3 cellular contexts compared by ENCODE assay signal in genomic region chr11:75527130-75527529, GRCh38.
TF ChIP-seq lines count a peak whose summit lies in the region.

No MANE protein-coding gene starts in this region.

TF ChIP-seq in HCT116, 20 proteins besides CTCF, POLR2A, EP300 and RAD21:
- TF ChIP-seq TCF7L2 (IDR thresholded peaks at IDR 0.05; ENCODE audit: borderline replicate concordance, extremely low read depth, insufficient read depth, insufficient read length) = no peak
- TF ChIP-seq JUND (IDR thresholded peaks at IDR 0.05) = no peak
- no peak for TF ChIP-seq ATF3 (IDR thresholded peaks at IDR 0.05)
- no peak for TF ChIP-seq YY1 (IDR thresholded peaks at IDR 0.05; ENCODE audit: extremely low read depth, insufficient replicate concordance, low read depth, low read length)
- no peak for TF ChIP-seq EGR1 (IDR thresholded peaks at IDR 0.05; ENCODE audit: low read depth)
- TF ChIP-seq SIN3A (IDR thresholded peaks at IDR 0.05; ENCODE audit: low read depth) = no peak
- TF ChIP-seq MAX (IDR thresholded peaks at IDR 0.05) = no peak
- TF ChIP-seq EZH2 (IDR thresholded peaks at IDR 0.05) = no peak
- TF ChIP-seq EZH2phosphoT487 (IDR thresholded peaks at IDR 0.05; ENCODE audit: borderline replicate concordance) = no peak
- no peak for TF ChIP-seq ZBTB33 (IDR thresholded peaks at IDR 0.05; ENCODE audit: extremely low read depth, insufficient replicate concordance, low read length)
- TF ChIP-seq ZFX (IDR thresholded peaks at IDR 0.05) = no peak
TF ChIP-seq in HCT116: peak in this region for 0.

TF ChIP-seq in K562, 482 proteins besides CTCF, POLR2A, EP300 and RAD21 (continues in another document):
- TF ChIP-seq ZNF830 (CRISPR knock-in tag; IDR thresholded peaks at IDR 0.05) (no peak), NR4A1 (CRISPR knock-in tag; IDR thresholded peaks at IDR 0.05) (no peak), NR4A1 (tag; IDR thresholded peaks at IDR 0.05) (no peak), CHD1 (IDR thresholded peaks at IDR 0.05; ENCODE audit: low read length) (no peak), GATAD2B (IDR thresholded peaks at IDR 0.05; ENCODE audit: borderline replicate concordance) (no peak), MYC (IDR thresholded peaks at IDR 0.05; ENCODE audit: low read depth, low read length) (no peak), MYC (CRISPR knock-in tag; IDR thresholded peaks at IDR 0.05; ENCODE audit: borderline replicate concordance, low read depth) (no peak), POLR2B (IDR thresholded peaks at IDR 0.05; ENCODE audit: low read depth, partially characterized antibody) (no peak), CBX8 (IDR thresholded peaks at IDR 0.05; ENCODE audit: borderline replicate concordance, extremely low read depth, low read depth, low read length, poor library complexity, severe bottlenecking) (no peak), EHMT2 (IDR thresholded peaks at IDR 0.05) (no peak), ZNF12 (CRISPR knock-in tag; IDR thresholded peaks at IDR 0.05) (0 out of 2 replicates have a peak, but pooled peaks have one; percentile 12), RBM25 (IDR thresholded peaks at IDR 0.05; ENCODE audit: low read depth, low read length, severe bottlenecking) (peak; percentile 85), HMG20B (CRISPR knock-in tag; IDR thresholded peaks at IDR 0.05) (no peak), ZBTB33 (CRISPR knock-in tag; IDR thresholded peaks at IDR 0.05) (peak; percentile 88; the same call in 1 of the 2 replicates), CBX3 (IDR thresholded peaks at IDR 0.05; ENCODE audit: borderline replicate concordance in 1 of 2, low read length in 2 of 2) (no peak), BCOR (IDR thresholded peaks at IDR 0.05) (peak; percentile 86), TOE1 (IDR thresholded peaks at IDR 0.05; ENCODE audit: borderline replicate concordance) (no peak), TOE1 (CRISPR knock-in tag; IDR thresholded peaks at IDR 0.05; ENCODE audit: borderline replicate concordance, low read depth) (no peak), ADNP (tag; IDR thresholded peaks at IDR 0.05) (no peak; the same call in none of the 2 replicates), ZNF778 (CRISPR knock-in tag; IDR thresholded peaks at IDR 0.05) (no peak), TAF1 (IDR thresholded peaks at IDR 0.05; ENCODE audit: control insufficient read depth, extremely low read depth, insufficient read depth, low read length, severe bottlenecking) (no peak), BHLHE40 (IDR thresholded peaks at IDR 0.05; ENCODE audit: low read length) (no peak), PHF20 (IDR thresholded peaks at IDR 0.05; ENCODE audit: partially characterized antibody) (no peak), ETV1 (tag; conservative IDR thresholded peaks at IDR 0.05; ENCODE audit: low read depth) (no peak), BRD9 (IDR thresholded peaks at IDR 0.05; ENCODE audit: low read depth, partially characterized antibody) (peak; percentile 37), CXXC5 (CRISPR knock-in tag; IDR thresholded peaks at IDR 0.05) (no peak), ZNF586 (CRISPR knock-in tag; conservative IDR thresholded peaks at IDR 0.05) (no peak), KDM5B (IDR thresholded peaks at IDR 0.05; ENCODE audit: insufficient replicate concordance, low read depth, low read length) (no peak)
- TF ChIP-seq, protein P1, sequence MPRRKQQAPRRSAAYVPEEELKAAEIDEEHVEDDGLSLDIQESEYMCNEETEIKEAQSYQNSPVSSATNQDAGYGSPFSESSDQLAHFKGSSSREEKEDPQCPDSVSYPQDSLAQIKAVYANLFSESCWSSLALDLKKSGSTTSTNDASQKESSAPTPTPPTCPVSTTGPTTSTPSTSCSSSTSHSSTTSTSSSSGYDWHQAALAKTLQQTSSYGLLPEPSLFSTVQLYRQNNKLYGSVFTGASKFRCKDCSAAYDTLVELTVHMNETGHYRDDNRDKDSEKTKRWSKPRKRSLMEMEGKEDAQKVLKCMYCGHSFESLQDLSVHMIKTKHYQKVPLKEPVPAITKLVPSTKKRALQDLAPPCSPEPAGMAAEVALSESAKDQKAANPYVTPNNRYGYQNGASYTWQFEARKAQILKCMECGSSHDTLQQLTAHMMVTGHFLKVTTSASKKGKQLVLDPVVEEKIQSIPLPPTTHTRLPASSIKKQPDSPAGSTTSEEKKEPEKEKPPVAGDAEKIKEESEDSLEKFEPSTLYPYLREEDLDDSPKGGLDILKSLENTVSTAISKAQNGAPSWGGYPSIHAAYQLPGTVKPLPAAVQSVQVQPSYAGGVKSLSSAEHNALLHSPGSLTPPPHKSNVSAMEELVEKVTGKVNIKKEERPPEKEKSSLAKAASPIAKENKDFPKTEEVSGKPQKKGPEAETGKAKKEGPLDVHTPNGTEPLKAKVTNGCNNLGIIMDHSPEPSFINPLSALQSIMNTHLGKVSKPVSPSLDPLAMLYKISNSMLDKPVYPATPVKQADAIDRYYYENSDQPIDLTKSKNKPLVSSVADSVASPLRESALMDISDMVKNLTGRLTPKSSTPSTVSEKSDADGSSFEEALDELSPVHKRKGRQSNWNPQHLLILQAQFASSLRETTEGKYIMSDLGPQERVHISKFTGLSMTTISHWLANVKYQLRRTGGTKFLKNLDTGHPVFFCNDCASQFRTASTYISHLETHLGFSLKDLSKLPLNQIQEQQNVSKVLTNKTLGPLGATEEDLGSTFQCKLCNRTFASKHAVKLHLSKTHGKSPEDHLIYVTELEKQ (CRISPR knock-in tag; IDR thresholded peaks at IDR 0.05) = no peak

TF ChIP-seq in neural cell, 6 proteins besides CTCF, POLR2A, EP300 and RAD21:
- TF ChIP-seq TAF1 (IDR thresholded peaks at IDR 0.05; ENCODE audit: low read depth) (no peak), EZH2 (IDR thresholded peaks at IDR 0.05; ENCODE audit: borderline replicate concordance, insufficient read depth, low read length, poor library complexity, severe bottlenecking) (no peak), POLR2AphosphoS5 (IDR thresholded peaks at IDR 0.05) (no peak), SMC3 (conservative IDR thresholded peaks at IDR 0.05; ENCODE audit: poor library complexity) (no peak), MXI1 (conservative IDR thresholded peaks at IDR 0.05; ENCODE audit: poor library complexity, severe bottlenecking) (no peak)
- TF ChIP-seq, protein P2, sequence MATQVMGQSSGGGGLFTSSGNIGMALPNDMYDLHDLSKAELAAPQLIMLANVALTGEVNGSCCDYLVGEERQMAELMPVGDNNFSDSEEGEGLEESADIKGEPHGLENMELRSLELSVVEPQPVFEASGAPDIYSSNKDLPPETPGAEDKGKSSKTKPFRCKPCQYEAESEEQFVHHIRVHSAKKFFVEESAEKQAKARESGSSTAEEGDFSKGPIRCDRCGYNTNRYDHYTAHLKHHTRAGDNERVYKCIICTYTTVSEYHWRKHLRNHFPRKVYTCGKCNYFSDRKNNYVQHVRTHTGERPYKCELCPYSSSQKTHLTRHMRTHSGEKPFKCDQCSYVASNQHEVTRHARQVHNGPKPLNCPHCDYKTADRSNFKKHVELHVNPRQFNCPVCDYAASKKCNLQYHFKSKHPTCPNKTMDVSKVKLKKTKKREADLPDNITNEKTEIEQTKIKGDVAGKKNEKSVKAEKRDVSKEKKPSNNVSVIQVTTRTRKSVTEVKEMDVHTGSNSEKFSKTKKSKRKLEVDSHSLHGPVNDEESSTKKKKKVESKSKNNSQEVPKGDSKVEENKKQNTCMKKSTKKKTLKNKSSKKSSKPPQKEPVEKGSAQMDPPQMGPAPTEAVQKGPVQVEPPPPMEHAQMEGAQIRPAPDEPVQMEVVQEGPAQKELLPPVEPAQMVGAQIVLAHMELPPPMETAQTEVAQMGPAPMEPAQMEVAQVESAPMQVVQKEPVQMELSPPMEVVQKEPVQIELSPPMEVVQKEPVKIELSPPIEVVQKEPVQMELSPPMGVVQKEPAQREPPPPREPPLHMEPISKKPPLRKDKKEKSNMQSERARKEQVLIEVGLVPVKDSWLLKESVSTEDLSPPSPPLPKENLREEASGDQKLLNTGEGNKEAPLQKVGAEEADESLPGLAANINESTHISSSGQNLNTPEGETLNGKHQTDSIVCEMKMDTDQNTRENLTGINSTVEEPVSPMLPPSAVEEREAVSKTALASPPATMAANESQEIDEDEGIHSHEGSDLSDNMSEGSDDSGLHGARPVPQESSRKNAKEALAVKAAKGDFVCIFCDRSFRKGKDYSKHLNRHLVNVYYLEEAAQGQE (IDR thresholded peaks at IDR 0.05; ENCODE audit: borderline replicate concordance) = no peak
